ENCODE assay signal across 12 cellular contexts in the genomic region with DNA sequence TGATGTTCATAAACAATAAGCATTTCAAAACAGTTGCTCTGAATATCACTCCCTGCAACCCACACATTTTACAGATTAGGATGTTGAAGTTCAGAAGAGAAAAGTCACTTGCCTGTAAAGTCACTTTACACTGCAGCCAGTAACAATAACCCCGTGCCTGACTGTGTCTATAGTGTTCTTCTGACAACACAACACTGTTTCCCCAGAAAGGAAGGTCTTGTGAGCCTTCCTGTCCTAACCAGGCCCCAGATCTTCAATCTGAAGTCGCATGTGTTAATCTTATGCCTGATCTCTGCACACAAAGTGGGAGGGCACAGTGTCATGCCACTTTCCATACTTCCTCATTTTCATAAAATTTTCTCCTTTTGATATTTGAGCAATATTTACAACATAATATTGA.
DNase-seq lines count a peak whose midpoint lies in the region; ATAC-seq and TF ChIP-seq lines count a peak whose summit lies in the region.
"Had no signal": no experiment of that assay in that cellular context is flagged by ENCODE, and none has a peak within 500 bp of the region (broad histone marks: within the 10 kb centered on the region; RNA-seq: fewer than 3 reads in every experiment).

No MANE protein-coding gene starts in this region.

- H3K9ac ChIP-seq in skeletal muscle tissue (ENCODE audit: low read depth in 1 of 3, low read length in 3 of 3) = no peak overlapping the region

- H3K27ac ChIP-seq in SJSA1 (peak overlapping the region; percentile 81), skeletal muscle tissue (ENCODE audit: low read depth, low read length) (peak overlapping the region; percentile 5)

- H3K36me3 ChIP-seq in SJSA1 (peaks cover 87% of the 10 kb centered on the region), skeletal muscle tissue (ENCODE audit: control insufficient read depth in 3 of 3, insufficient read depth in 3 of 3, low read length in 3 of 3) (peaks cover 25 to 44% (median 38%) of the 10 kb centered on the region in 3 donors)

- DNase-seq in HFFc6 (no peak), SJSA1 (ENCODE audit: low read depth in 1 of 2, low spot score in 2 of 2) (no peak), fibroblast of villous mesenchyme (ENCODE audit: low read depth) (peak; percentile 24), A172 (ENCODE audit: low spot score) (no peak), NCI-H446 treated with DMSO at 0.1 percent for 48 hours (lab: John Stamatoyannopoulos, UW) (no peak)
- no peak for DNase-seq in activated CD4-positive, alpha-beta T cell treated with anti-CD3 and anti-CD28 coated beads for 4 hours
- DNase-seq: central memory CD4-positive, alpha-beta T cell; islet precursor cell had no signal

- H3K4me3 ChIP-seq in SJSA1 = no peak overlapping the region
- H3K4me3 ChIP-seq in fibroblast of villous mesenchyme (ENCODE audit: low read depth, low read length) = no peak overlapping the region
- H3K4me3 ChIP-seq in skeletal muscle tissue (ENCODE audit: low read length in 3 of 3) = no peak overlapping the region

- peaks cover 93% of the 10 kb centered on the region for H3K4me1 Mint-ChIP-seq in HFFc6 (ENCODE audit: low read depth)
- H3K4me1 Mint-ChIP-seq: IgD-negative memory B cell had no signal

- peaks cover 66% of the 10 kb centered on the region for H3K9me3 Mint-ChIP-seq in HFFc6

- H3K27me3 Mint-ChIP-seq in HFFc6 (ENCODE audit: insufficient read depth) = peaks cover 88% of the 10 kb centered on the region

- H3K27me3 ChIP-seq in SJSA1 (replicated peaks) (no peaks in the 10 kb centered on the region), skeletal muscle tissue (ENCODE audit: control insufficient read depth in 3 of 3, insufficient read depth in 3 of 3, low read length in 3 of 3) (no peaks in the 10 kb centered on the region)

- no peak for TF ChIP-seq CTCF in HFFc6 (IDR thresholded peaks at IDR 0.05)
- no peak for TF ChIP-seq CTCF in fibroblast of villous mesenchyme (IDR thresholded peaks at IDR 0.05; ENCODE audit: insufficient read depth, low read depth, low read length)

- H3K9me3 ChIP-seq in SJSA1 (replicated peaks) (peaks cover 14% of the 10 kb centered on the region), skeletal muscle tissue (ENCODE audit: control insufficient read depth in 3 of 3, low read length in 3 of 3) (peaks cover 0 to 2% (median 0%) of the 10 kb centered on the region in 3 donors)

- H3K4me3 Mint-ChIP-seq in HFFc6 = peak overlapping the region; percentile 68

- peaks cover 98% of the 10 kb centered on the region for H3K36me3 Mint-ChIP-seq in HFFc6 (ENCODE audit: low read depth)

- H3K27ac Mint-ChIP-seq in HFFc6 = peak overlapping the region; percentile 96
- H3K27ac Mint-ChIP-seq: activated T-helper 2 cell treated with anti-CD3 and anti-CD28 coated beads, Interferon-gamma antibody, Interleukin-2, Interleukin-4, amounts not matched to agents 10 μg/mL and 5 μg/mL and 100 μg/mL, durations not matched to agents 14 hours and 24 hours and 36 hours; IgD-negative memory B cell had no signal

- H3K4me1 ChIP-seq in SJSA1 (replicated peaks) = peaks cover 70% of the 10 kb centered on the region
- peaks cover 0 to 18% (median 2%) of the 10 kb centered on the region in 3 donors for H3K4me1 ChIP-seq in skeletal muscle tissue (ENCODE audit: control insufficient read depth in 3 of 3, insufficient read depth in 3 of 3, low read length in 3 of 3)

- no peak for ATAC-seq in GM18870 (IDR thresholded peaks at IDR 0.05; ENCODE audit: unreplicated experiment)
